Comparison of ENCODE assay signal across 6 cellular contexts in genomic region chr3:64377942-64378341, GRCh38.
"Had no signal": no experiment of that assay in that cellular context is flagged by ENCODE, and none has a peak within 500 bp of the region (broad histone marks: within the 10 kb centered on the region; RNA-seq: fewer than 3 reads in every experiment).

No MANE protein-coding gene starts in this region.

- H3K4me3 Mint-ChIP-seq: GM23338, H9 had no signal

- DNase-seq: H9, HCEC 1CT had no signal

- H3K4me1 Mint-ChIP-seq: GM23338 had no signal

- H3K4me3 ChIP-seq: GM23338, K562 had no signal

- H3K27ac ChIP-seq: HL-60 had no signal

- H3K27ac Mint-ChIP-seq: GM23338, H9 had no signal

- ATAC-seq: GM23338, HepG2, K562 had no signal
